Comparison of ENCODE assay signal across 8 cellular contexts in genomic region chr1:93344886-93345632, GRCh38. TPM values are rescaled to one million over a fixed set of nuclear protein-coding genes. Genes with fewer than 3 reads are reported as not detected.
DNase-seq lines count a peak whose midpoint lies in the region; ATAC-seq and TF ChIP-seq lines count a peak whose summit lies in the region.

No MANE protein-coding gene starts in this region.

- peaks cover 8% of the 10 kb centered on the region for H3K9me3 Mint-ChIP-seq in glutamatergic neuron (ENCODE audit: unreplicated experiment)

- no peak for TF ChIP-seq CTCF in VCaP (conservative IDR thresholded peaks at IDR 0.05)
- TF ChIP-seq CTCF in glutamatergic neuron (IDR thresholded peaks at IDR 0.05; ENCODE audit: partially characterized antibody, unreplicated experiment), result no peak

- peaks cover 11% of the 10 kb centered on the region for H3K4me1 Mint-ChIP-seq in glutamatergic neuron (ENCODE audit: low read depth, unreplicated experiment)

- H3K36me3 Mint-ChIP-seq in glutamatergic neuron (ENCODE audit: unreplicated experiment), result no peaks in the 10 kb centered on the region

- no peaks in the 10 kb centered on the region for H3K4me1 ChIP-seq in rectal smooth muscle tissue (ENCODE audit: control insufficient read depth, insufficient read depth, low read length)

- peak overlapping the region; percentile 81 for H3K4me3 ChIP-seq in rectal smooth muscle tissue (ENCODE audit: low read length)

- H3K27ac Mint-ChIP-seq in glutamatergic neuron (ENCODE audit: unreplicated experiment), result peak overlapping the region; percentile 94

- no peaks in the 10 kb centered on the region for H3K27me3 ChIP-seq in rectal smooth muscle tissue (ENCODE audit: control insufficient read depth, insufficient read depth, low read length)

- H3K27ac ChIP-seq in VCaP (peak overlapping the region; percentile 94), rectal smooth muscle tissue (ENCODE audit: low read depth, low read length) (peak overlapping the region; percentile 93)

- peaks cover 12% of the 10 kb centered on the region for H3K27me3 Mint-ChIP-seq in glutamatergic neuron (ENCODE audit: unreplicated experiment)

- H3K4me3 Mint-ChIP-seq in glutamatergic neuron (ENCODE audit: unreplicated experiment), result peak overlapping the region; percentile 98

- peak; percentile 8 for ATAC-seq in HG03280 (IDR thresholded peaks at IDR 0.05; ENCODE audit: unreplicated experiment)
- ATAC-seq in GM18517 (IDR thresholded peaks at IDR 0.05; ENCODE audit: unreplicated experiment), result no peak

- no peaks in the 10 kb centered on the region for H3K36me3 ChIP-seq in rectal smooth muscle tissue (ENCODE audit: control insufficient read depth, insufficient read depth, low read length)

- DNase-seq in NCI-H748 (lab: John Stamatoyannopoulos, UW; ENCODE audit: unreplicated experiment), result peak; percentile 24
- no peak for DNase-seq in NCI-H748 treated with DMSO at 0.1 percent for 48 hours (lab: John Stamatoyannopoulos, UW)
- no peak for DNase-seq in glutamatergic neuron
- DNase-seq in stimulated activated CD4-positive, alpha-beta T cell treated with anti-CD3 and anti-CD28 coated beads, Interleukin-2, amount 100 ng/mL, for 24 hours, result no peak

- H3K9ac ChIP-seq in rectal smooth muscle tissue (ENCODE audit: low read length), result peak overlapping the region; percentile 93

RNA-seq across cellular contexts. Expression of gene DR1, which starts 0.6 kb away (rescaled TPM):
- 49.0 TPM for total RNA-seq in glutamatergic neuron (ENCODE audit: unreplicated experiment)
